ENCODE assay signal across 6 cellular contexts in genomic region chr6:168001037-168001348, GRCh38. TPM values are rescaled to one million over a fixed set of nuclear protein-coding genes. Genes with fewer than 3 reads are reported as not detected.
"Had no signal": no experiment of that assay in that cellular context is flagged by ENCODE, and none has a peak within 500 bp of the region (broad histone marks: within the 10 kb centered on the region; RNA-seq: fewer than 3 reads in every experiment).

No MANE protein-coding gene starts in this region.

- H3K4me3 Mint-ChIP-seq: GM23338, H9, IgD-negative memory B cell had no signal

- H3K4me3 ChIP-seq: GM23338 had no signal

- DNase-seq: H9, HCEC 1CT, KG1 had no signal

- ATAC-seq: GM23338 had no signal

- H3K27ac Mint-ChIP-seq: GM23338, IgD-negative memory B cell had no signal

RNA-seq across cellular contexts. Expression of gene KIF25, which starts 3.5 kb away (rescaled TPM):
- total RNA-seq: HT-29 had no signal
